Comparison of ENCODE assay signal across 10 cellular contexts in the genomic region with DNA sequence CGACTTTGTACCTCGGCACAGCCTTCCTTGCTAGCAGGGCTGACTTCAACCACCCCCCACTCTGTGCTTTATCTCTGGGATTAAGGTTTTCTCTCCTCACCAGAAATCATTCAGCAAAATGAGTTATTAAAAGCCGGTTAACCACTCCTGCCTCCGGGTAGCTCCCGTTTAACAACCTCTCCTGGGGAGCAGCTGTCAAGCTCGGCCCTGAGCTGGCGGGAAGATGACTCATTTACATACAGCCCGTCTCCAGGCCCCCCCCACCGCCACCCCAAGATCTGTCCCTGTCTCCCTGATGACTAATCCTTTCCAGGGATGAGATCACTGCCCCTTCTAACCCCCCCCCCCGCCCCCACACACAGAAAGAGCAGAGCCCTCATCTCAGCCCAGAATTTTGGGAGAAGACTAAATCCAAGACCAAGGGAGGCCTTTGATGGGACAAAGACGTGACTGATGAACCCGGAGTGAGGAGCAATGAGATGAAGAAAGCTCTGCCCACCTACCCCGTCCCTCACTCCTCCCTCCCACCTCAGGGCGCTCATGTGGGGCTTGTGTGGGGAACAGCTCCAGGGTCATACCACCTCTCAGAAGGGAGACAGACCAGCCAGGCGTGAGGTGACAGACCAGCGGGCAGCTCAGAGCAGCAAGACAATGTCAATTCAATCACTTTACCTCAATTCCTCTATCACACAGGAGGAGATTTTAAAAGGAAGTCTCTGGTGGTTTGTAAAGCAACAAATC. TPM values are rescaled to one million over a fixed set of nuclear protein-coding genes. Genes with fewer than 3 reads are reported as not detected.
DNase-seq lines count a peak whose midpoint lies in the region; ATAC-seq and TF ChIP-seq lines count a peak whose summit lies in the region.
"Had no signal": no experiment of that assay in that cellular context is flagged by ENCODE, and none has a peak within 500 bp of the region (broad histone marks: within the 10 kb centered on the region; RNA-seq: fewer than 3 reads in every experiment).

No MANE protein-coding gene starts in this region.

- intact Hi-C loops in lower lobe of right lung (cut with DNase I): no loop called here

- H3K4me1 Mint-ChIP-seq in activated T-cell treated with anti-CD3 and anti-CD28 coated beads, Interleukin-2, amount 50 U/mL, for 4 hours (ENCODE audit: low read depth): no peaks in the 10 kb centered on the region
- no peaks in the 10 kb centered on the region for H3K4me1 Mint-ChIP-seq in activated T-cell treated with anti-CD3 and anti-CD28 coated beads, Interleukin-2, amount 50 U/mL, for 24 hours (ENCODE audit: low read depth)

- peaks cover 2% of the 10 kb centered on the region for H3K27me3 Mint-ChIP-seq in activated T-cell treated with anti-CD3 and anti-CD28 coated beads, Interleukin-2, amount 50 U/mL, for 4 hours (ENCODE audit: low read depth)
- H3K27me3 Mint-ChIP-seq in activated T-cell treated with anti-CD3 and anti-CD28 coated beads, Interleukin-2, amount 50 U/mL, for 24 hours: no peaks in the 10 kb centered on the region

- no peaks in the 10 kb centered on the region for H3K9me3 Mint-ChIP-seq in activated T-cell treated with anti-CD3 and anti-CD28 coated beads, Interleukin-2, amount 50 U/mL, for 4 hours
- H3K9me3 Mint-ChIP-seq in activated T-cell treated with anti-CD3 and anti-CD28 coated beads, Interleukin-2, amount 50 U/mL, for 24 hours: no peaks in the 10 kb centered on the region
- H3K9me3 Mint-ChIP-seq: dendritic cell treated with granulocyte-macrophage colony-stimulating factor and Interleukin-4, amounts not matched to agents 40 ng/mL and 50 ng/mL, for 4 days had no signal

- H3K4me3 Mint-ChIP-seq in activated T-cell treated with anti-CD3 and anti-CD28 coated beads, Interleukin-2, amount 50 U/mL, for 4 hours: no peak overlapping the region
- H3K4me3 Mint-ChIP-seq in activated T-cell treated with anti-CD3 and anti-CD28 coated beads, Interleukin-2, amount 50 U/mL, for 24 hours: no peak overlapping the region
- H3K4me3 Mint-ChIP-seq: dendritic cell treated with granulocyte-macrophage colony-stimulating factor and Interleukin-4, amounts not matched to agents 40 ng/mL and 50 ng/mL, for 4 days had no signal

- H3K4me1 ChIP-seq in lower lobe of right lung: no peaks in the 10 kb centered on the region

- H3K36me3 Mint-ChIP-seq in activated T-cell treated with anti-CD3 and anti-CD28 coated beads, Interleukin-2, amount 50 U/mL, for 4 hours (ENCODE audit: insufficient read depth): peaks cover 2% of the 10 kb centered on the region
- H3K36me3 Mint-ChIP-seq in activated T-cell treated with anti-CD3 and anti-CD28 coated beads, Interleukin-2, amount 50 U/mL, for 24 hours (ENCODE audit: low read depth): no peaks in the 10 kb centered on the region

- no peaks in the 10 kb centered on the region for H3K27me3 ChIP-seq in lower lobe of right lung (ENCODE audit: low read depth)

- no peak for ATAC-seq in activated T-cell treated with anti-CD3 and anti-CD28 coated beads, Interleukin-2, amount 50 U/mL, for 4 hours
- no peak for ATAC-seq in GM18870 (IDR thresholded peaks at IDR 0.05; ENCODE audit: unreplicated experiment)
- no peak for ATAC-seq in lower lobe of right lung

- no peaks in the 10 kb centered on the region for H3K9me3 ChIP-seq in lower lobe of right lung

- H3K27ac ChIP-seq in epithelial cell of prostate: no peak overlapping the region
- H3K27ac ChIP-seq in lower lobe of right lung: no peak overlapping the region

- no peak overlapping the region for H3K4me3 ChIP-seq in lower lobe of right lung

- no peaks in the 10 kb centered on the region for H3K36me3 ChIP-seq in lower lobe of right lung

- peak; percentile 12 for DNase-seq in activated T-cell treated with anti-CD3 and anti-CD28 coated beads, Interleukin-2, amount 50 U/mL, for 4 hours
- no peak for DNase-seq in activated T-cell treated with anti-CD3 and anti-CD28 coated beads, Interleukin-2, amount 50 U/mL, for 24 hours
- DNase-seq in NCI-H524 (lab: John Stamatoyannopoulos, UW) (peak; percentile 77 to 92), epithelial cell of prostate (ENCODE audit: low read depth, low spot score) (peak; percentile 46), lower lobe of right lung (no peak)
- DNase-seq in stimulated activated CD8-positive, alpha-beta memory T cell treated with anti-CD3 and anti-CD28 coated beads, Interleukin-4, amount 100 ng/mL, for 48 hours: peak; percentile 28
- no peak for DNase-seq in activated CD8-positive, alpha-beta memory T cell treated with anti-CD3 and anti-CD28 coated beads for 24 hours

- TF ChIP-seq CTCF in lower lobe of right lung (IDR thresholded peaks at IDR 0.05): no peak

- H3K27ac Mint-ChIP-seq in activated T-cell treated with anti-CD3 and anti-CD28 coated beads, Interleukin-2, amount 50 U/mL, for 24 hours: no peak overlapping the region
- H3K27ac Mint-ChIP-seq: dendritic cell treated with granulocyte-macrophage colony-stimulating factor and Interleukin-4, amounts not matched to agents 40 ng/mL and 50 ng/mL, for 4 days had no signal

RNA-seq across cellular contexts. Expression of a gene that starts 36.4 kb away (rescaled TPM):
- under 1 TPM; 0.18 to 0.25 (median 0.24) TPM for total RNA-seq in activated T-cell treated with anti-CD3 and anti-CD28 coated beads, Interleukin-2, amount 50 U/mL, for 4 hours
- total RNA-seq in lower lobe of right lung: not detected
- total RNA-seq: subcutaneous adipose tissue had no signal

Comparison
In these comparisons a context has a peak if more than half of its experiments do, and no peak if none do; other contexts are left out.
1. DNase-seq: peak in activated T-cell treated with anti-CD3 and anti-CD28 coated beads, Interleukin-2, amount 50 U/mL, for 4 hours (single experiment), NCI-H524 (2 of 2), epithelial cell of prostate (single experiment) and stimulated activated CD8-positive, alpha-beta memory T cell treated with anti-CD3 and anti-CD28 coated beads, Interleukin-4, amount 100 ng/mL, for 48 hours (single experiment); none in activated T-cell treated with anti-CD3 and anti-CD28 coated beads, Interleukin-2, amount 50 U/mL, for 24 hours (single experiment), lower lobe of right lung (single experiment) and activated CD8-positive, alpha-beta memory T cell treated with anti-CD3 and anti-CD28 coated beads for 24 hours (single experiment).